In the genomic region with DNA sequence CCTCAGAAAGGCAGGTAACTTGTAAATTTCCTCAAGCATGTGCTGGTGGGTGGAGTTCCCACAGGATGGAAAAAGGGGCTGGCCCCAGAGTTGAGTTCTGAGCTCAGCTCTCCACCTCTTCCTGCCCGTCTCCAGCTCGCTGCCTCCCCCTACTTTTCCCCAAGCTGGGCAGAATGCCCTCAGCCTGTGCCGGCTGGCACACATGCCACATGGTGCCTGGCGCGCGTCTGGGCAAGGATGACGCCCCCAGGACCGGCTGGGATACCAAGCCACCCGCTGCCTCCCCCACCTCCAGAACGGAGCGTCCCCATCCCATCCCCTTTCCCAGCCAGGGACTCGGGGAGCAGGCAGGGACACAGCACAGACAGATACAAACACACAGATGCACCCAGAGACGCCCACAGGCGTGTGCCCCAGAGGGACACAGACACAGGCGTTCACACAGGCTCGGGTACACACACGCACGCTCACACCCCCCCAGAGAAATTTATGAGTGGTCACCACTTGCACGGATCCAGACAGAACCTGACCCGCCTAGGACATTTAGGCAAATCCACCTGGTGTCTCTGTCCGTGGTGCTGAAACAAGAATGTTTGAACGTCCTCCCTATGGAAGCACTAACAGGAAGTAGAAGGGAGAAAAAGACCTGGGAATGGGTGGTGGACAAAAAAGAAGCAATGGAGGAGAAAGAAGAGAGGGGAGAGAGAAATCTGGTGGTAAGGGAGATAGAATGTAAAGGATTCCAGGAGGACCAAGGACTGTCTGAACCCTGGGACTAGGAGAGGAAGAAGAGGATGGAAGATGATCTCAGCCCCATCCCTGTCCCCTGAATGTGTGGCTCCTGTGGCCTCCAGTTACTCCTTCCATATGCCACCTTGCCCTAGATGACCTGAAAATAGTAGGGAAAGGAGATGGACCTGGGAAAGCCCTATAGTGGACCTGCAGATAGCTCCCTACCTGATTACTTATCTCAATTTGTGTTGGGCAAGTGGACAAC, we compare ENCODE assay signal across 9 cellular contexts. TPM values are rescaled to one million over a fixed set of nuclear protein-coding genes. Genes with fewer than 3 reads are reported as not detected.
DNase-seq lines count a peak whose midpoint lies in the region; ATAC-seq, FAIRE-seq and TF ChIP-seq lines count a peak whose summit lies in the region.
"Had no signal": no experiment of that assay in that cellular context is flagged by ENCODE, and none has a peak within 500 bp of the region (broad histone marks: within the 10 kb centered on the region; RNA-seq: fewer than 3 reads in every experiment).

No MANE protein-coding gene starts in this region.

- H3K36me3 Mint-ChIP-seq in T-cell (no peaks in the 10 kb centered on the region), CD14-positive monocyte (peaks cover 0 to 2% of the 10 kb centered on the region in 2 donors)

- DNase-seq in AG20443 (ENCODE audit: low spot score) (peak; percentile 50), HK-2 (ENCODE audit: unreplicated experiment) (peak; percentile 48), T-cell (peak in 2 of 34 experiments; percentile 23 to 31), hepatocyte (ENCODE audit: low spot score) (peak; percentile 88), CD14-positive monocyte (ENCODE audit: low spot score) (no peak), NOMO-1 treated with DMSO at 0.1 percent for 48 hours (lab: John Stamatoyannopoulos, UW; ENCODE audit: unreplicated experiment) (no peak), GM12891 (ENCODE audit: insufficient read length, low spot score) (no peak)

- H3K27ac Mint-ChIP-seq in T-cell (no peak overlapping the region), CD14-positive monocyte (no peak overlapping the region)

- CTCF ChIA-PET in T-cell (lab: Charles Lee), result interaction anchor here in 1 of 2 donors (0.5 kb wide), 1 partner anchor 30 kb away, joined by 3 read pairs; no protein-coding TSS in a partner anchor

- intact Hi-C loops in CD14-positive monocyte (cut with micrococcal nuclease), result no loop called here

- no peaks in the 10 kb centered on the region for H3K79me2 ChIP-seq in hepatocyte

- no peak overlapping the region for H3K27ac ChIP-seq in hepatocyte

- H3K4me2 ChIP-seq in hepatocyte, result no peak overlapping the region

- no peaks in the 10 kb centered on the region for H3K9me3 ChIP-seq in hepatocyte (ENCODE audit: low read depth)

- H3K27me3 ChIP-seq in hepatocyte, result peaks cover 55% of the 10 kb centered on the region

- ATAC-seq in T-cell (replicated peaks in 1 of 4) (peak in 3 of 4 experiments; percentile 12 to 24 (median 18)), GM18505 (IDR thresholded peaks at IDR 0.05; ENCODE audit: unreplicated experiment) (no peak)

- no peaks in the 10 kb centered on the region for H4K20me1 ChIP-seq in hepatocyte (ENCODE audit: insufficient read depth, poor library complexity, severe bottlenecking)

- POLR2A ChIA-PET in T-cell (lab: Charles Lee), result no interaction called here

- no peak overlapping the region for H2AFZ ChIP-seq in hepatocyte

- H3K36me3 ChIP-seq in hepatocyte (replicated peaks; ENCODE audit: insufficient read depth, low read depth), result no peaks in the 10 kb centered on the region

- H3K9me3 Mint-ChIP-seq in T-cell, result peaks cover 0 to 4% (median 4%) of the 10 kb centered on the region in 3 donors
- H3K9me3 Mint-ChIP-seq in CD14-positive monocyte, result peaks cover 0 to 10% (median 3%) of the 10 kb centered on the region in 7 donors

- TF ChIP-seq CTCF in hepatocyte (IDR thresholded peaks at IDR 0.05; ENCODE audit: poor library complexity) (no peak), CD14-positive monocyte (IDR thresholded peaks at IDR 0.05) (no peak)

- no peak for TF ChIP-seq POLR2A in GM18505 (IDR thresholded peaks at IDR 0.05; ENCODE audit: borderline replicate concordance, extremely low read depth, insufficient read depth, insufficient read length)
- no peak for TF ChIP-seq POLR2A in GM12891 (IDR thresholded peaks at IDR 0.05; ENCODE audit: low read depth, low read length)

- peaks cover 7 to 10% (median 9%) of the 10 kb centered on the region in 3 donors for H3K4me1 Mint-ChIP-seq in T-cell
- no peaks in the 10 kb centered on the region for H3K4me1 Mint-ChIP-seq in CD14-positive monocyte

- no peak overlapping the region for H3K4me3 ChIP-seq in hepatocyte

- WGBS in hepatocyte (ENCODE audit: low lambda C conversion rate, missing lambda C conversion rate), result 5% methylated on average over 22 of the region's 22 CpGs

- no peaks in the 10 kb centered on the region for H3K4me1 ChIP-seq in hepatocyte (ENCODE audit: insufficient read depth)

- no peak for FAIRE-seq in GM12891 (lab: Jason Lieb, UNC)

- H3K4me3 Mint-ChIP-seq in T-cell (no peak overlapping the region), CD14-positive monocyte (no peak overlapping the region)

- H3K27me3 Mint-ChIP-seq in T-cell (peaks cover 65 to 72% of the 10 kb centered on the region in 2 donors), CD14-positive monocyte (ENCODE audit: low read depth in 3 of 3) (peaks cover 61 to 75% (median 61%) of the 10 kb centered on the region in 3 donors)

- H3K9me2 ChIP-seq in hepatocyte (replicated peaks; ENCODE audit: insufficient read depth), result no peaks in the 10 kb centered on the region

TF ChIP-seq in GM12891, 5 proteins besides CTCF, POLR2A, EP300 and RAD21:
- no peak for TF ChIP-seq TAF1 (IDR thresholded peaks at IDR 0.05; ENCODE audit: low read depth, low read length)
- TF ChIP-seq POU2F2 (IDR thresholded peaks at IDR 0.05; ENCODE audit: low read depth, low read length), result no peak
- TF ChIP-seq POLR2AphosphoS5 (IDR thresholded peaks at IDR 0.05; ENCODE audit: low read depth, low read length), result no peak
- TF ChIP-seq SPI1 (IDR thresholded peaks at IDR 0.05; ENCODE audit: low read depth, low read length), result no peak
- no peak for TF ChIP-seq PAX5 (IDR thresholded peaks at IDR 0.05; ENCODE audit: insufficient read depth, low read length, severe bottlenecking)
TF ChIP-seq in GM12891: peak in this region for 0.

RNA-seq across cellular contexts. Expression of gene NEUROD2, which starts 15.5 kb away (rescaled TPM):
- total RNA-seq in T-cell, result not detected
- not detected in 2 replicates for total RNA-seq in hepatocyte
- polyA plus RNA-seq in hepatocyte, result not detected in 2 replicates
- not detected for polyA plus RNA-seq in CD14-positive monocyte
- 0.05 TPM for polyA plus RNA-seq in GM12891 (2012; ENCODE audit: low read depth, missing spikeins)
- total RNA-seq: activated CD8-positive, alpha-beta memory T cell treated with anti-CD3 and anti-CD28 coated beads for 36 hours had no signal

RNA-seq across cellular contexts. Expression of gene PPP1R1B, which starts 34.5 kb away (rescaled TPM):
- total RNA-seq in T-cell (under 1 TPM in 4 of 5 donors, not detected in 1; 0.12 to 0.35 (median 0.18) TPM), hepatocyte (1.5 TPM in 2 replicates)
- polyA plus RNA-seq in hepatocyte (3.7 TPM in 2 replicates), CD14-positive monocyte (not detected)
- polyA plus RNA-seq in GM12891 (2012; ENCODE audit: low read depth, missing spikeins), result not detected
- total RNA-seq: activated CD8-positive, alpha-beta memory T cell treated with anti-CD3 and anti-CD28 coated beads for 36 hours had no signal

RNA-seq across cellular contexts. Expression of gene STARD3, which starts 44.7 kb away (rescaled TPM):
- total RNA-seq in T-cell (100 to 1,000 TPM in 2 of 5 donors, 10 to 100 TPM in 3; 81.3 to 146 (median 99.7) TPM), hepatocyte (61.6 and 76.5 TPM in 2 replicates)
- polyA plus RNA-seq in hepatocyte (89.0 and 90.3 TPM in 2 replicates), CD14-positive monocyte (10 to 100 TPM; 35.1 to 45.3 TPM)
- 28.1 TPM for polyA plus RNA-seq in GM12891 (2012; ENCODE audit: low read depth, missing spikeins)

Comparison
In these comparisons a context has a peak if more than half of its experiments do, and no peak if none do; other contexts are left out.
1. DNase-seq: peak in AG20443 (single experiment), HK-2 (single experiment) and hepatocyte (single experiment); none in CD14-positive monocyte (single experiment), NOMO-1 treated with DMSO at 0.1 percent for 48 hours (single experiment) and GM12891 (single experiment).